In genomic region chr2:223908304-223909047, GRCh38 we compare ENCODE assay signal across 20 cellular contexts. TPM values are rescaled to one million over a fixed set of nuclear protein-coding genes. Genes with fewer than 3 reads are reported as not detected.
DNase-seq lines count a peak whose midpoint lies in the region; ATAC-seq and TF ChIP-seq lines count a peak whose summit lies in the region.
"Had no signal": no experiment of that assay in that cellular context is flagged by ENCODE, and none has a peak within 500 bp of the region (broad histone marks: within the 10 kb centered on the region; RNA-seq: fewer than 3 reads in every experiment).

No MANE protein-coding gene starts in this region.

- H3K36me3 ChIP-seq in GM23338 (ENCODE audit: insufficient read depth) (peaks cover 9% of the 10 kb centered on the region), endodermal cell (ENCODE audit: control insufficient read depth, insufficient read depth, low read length) (peaks cover 52% of the 10 kb centered on the region), neutrophil (peaks cover 12% of the 10 kb centered on the region), SJCRH30 (peaks cover 24% of the 10 kb centered on the region)

- H2AFZ ChIP-seq in GM23338: no peak overlapping the region

- peak overlapping the region; percentile 50; the same call in 1 of the 2 replicates for H3K27ac ChIP-seq in GM23338 (ENCODE audit: low read depth)
- no peak overlapping the region for H3K27ac ChIP-seq in endodermal cell (ENCODE audit: low read depth, low read length)
- peak overlapping the region; percentile 39 for H3K27ac ChIP-seq in neutrophil
- H3K27ac ChIP-seq in SJCRH30: no peak overlapping the region
- H3K27ac ChIP-seq: 22Rv1, adrenal gland, BLaER1, HL-60 had no signal

- H3K4me3 Mint-ChIP-seq in GM23338: no peak overlapping the region
- H3K4me3 Mint-ChIP-seq in endodermal cell: peak overlapping the region; percentile 9

- H3K9me2 ChIP-seq in GM23338 (ENCODE audit: insufficient read depth): no peaks in the 10 kb centered on the region

- H3K27ac Mint-ChIP-seq in GM23338: peak overlapping the region; percentile 17; the same call in 1 of the 2 replicates
- peak overlapping the region; percentile 89 for H3K27ac Mint-ChIP-seq in endodermal cell

- H3K4me2 ChIP-seq in GM23338: no peak overlapping the region

- H3K9me3 Mint-ChIP-seq in GM23338 (no peaks in the 10 kb centered on the region), endodermal cell (no peaks in the 10 kb centered on the region)

- peak; percentile 17 for DNase-seq in DMS53 (lab: John Stamatoyannopoulos, UW)
- DNase-seq in DMS53 treated with DMSO at 0.1 percent for 48 hours (lab: John Stamatoyannopoulos, UW; ENCODE audit: unreplicated experiment): no peak
- no peak for DNase-seq in GM23338 (ENCODE audit: low spot score)
- DNase-seq in endodermal cell: no peak
- DNase-seq in SJCRH30: no peak
- DNase-seq: adrenal gland; caudate nucleus; midbrain; NCI-H1048; NCI-H526 treated with DMSO at 0.1 percent for 48 hours; SIG-M5; stimulated activated CD4-positive, alpha-beta T cell treated with anti-CD3 and anti-CD28 coated beads, Interleukin-2, amount 100 ng/mL, for 48 hours; T-helper 2 cell had no signal

- ATAC-seq in GM23338: peak; percentile 34; the same call in 2 of the 3 replicates
- ATAC-seq in HG03571 (IDR thresholded peaks at IDR 0.05; ENCODE audit: unreplicated experiment): no peak
- ATAC-seq in GM18858 (IDR thresholded peaks at IDR 0.05; ENCODE audit: unreplicated experiment): no peak
- ATAC-seq: activated CD4-positive, CD25-positive, alpha-beta regulatory T cell treated with anti-CD3 and anti-CD28 coated beads, Interleukin-2, amount 50 U/mL, for 24 hours had no signal

- peaks cover 27% of the 10 kb centered on the region for H4K20me1 ChIP-seq in GM23338 (replicated peaks; ENCODE audit: insufficient read depth)

- TF ChIP-seq CTCF in GM23338 (conservative IDR thresholded peaks at IDR 0.05; ENCODE audit: low read depth in 2 of 2) (no peak), endodermal cell (conservative IDR thresholded peaks at IDR 0.05) (no peak), neutrophil (IDR thresholded peaks at IDR 0.05) (no peak)

- H3K27me3 Mint-ChIP-seq in GM23338 (ENCODE audit: insufficient read depth, low read depth, poor library complexity) (no peaks in the 10 kb centered on the region), endodermal cell (ENCODE audit: insufficient read depth) (no peaks in the 10 kb centered on the region)

- H3K4me1 Mint-ChIP-seq in GM23338: peaks cover 16% of the 10 kb centered on the region
- peaks cover 22% of the 10 kb centered on the region for H3K4me1 Mint-ChIP-seq in endodermal cell

- no peak overlapping the region for H3K4me3 ChIP-seq in GM23338
- peak overlapping the region; percentile 37 for H3K4me3 ChIP-seq in endodermal cell (ENCODE audit: low read length)
- no peak overlapping the region for H3K4me3 ChIP-seq in neutrophil (ENCODE audit: low read depth in 1 of 2, low read length in 1 of 2)
- H3K4me3 ChIP-seq in SJCRH30: no peak overlapping the region
- H3K4me3 ChIP-seq: adrenal gland, BLaER1 had no signal

- peak overlapping the region; percentile 26 for H3K9ac ChIP-seq in endodermal cell (ENCODE audit: extremely low read depth, low read length, poor library complexity, severe bottlenecking)
- H3K9ac ChIP-seq: BLaER1 had no signal

- no peaks in the 10 kb centered on the region for H3K9me3 ChIP-seq in endodermal cell (ENCODE audit: control insufficient read depth, low read length)
- H3K9me3 ChIP-seq in neutrophil: no peaks in the 10 kb centered on the region
- no peaks in the 10 kb centered on the region for H3K9me3 ChIP-seq in SJCRH30 (replicated peaks)
- H3K9me3 ChIP-seq: adrenal gland, BLaER1 had no signal

- H3K4me1 ChIP-seq in GM23338 (ENCODE audit: insufficient read depth) (peaks cover 11% of the 10 kb centered on the region), endodermal cell (ENCODE audit: control insufficient read depth, insufficient read depth, low read length) (peaks cover 12% of the 10 kb centered on the region), neutrophil (ENCODE audit: control insufficient read depth in 1 of 2, insufficient read depth in 1 of 2, low read depth in 1 of 2, low read length in 1 of 2) (peaks cover 5 to 14% of the 10 kb centered on the region in 2 experiments), SJCRH30 (no peaks in the 10 kb centered on the region)

- no peaks in the 10 kb centered on the region for H3F3A ChIP-seq in GM23338 (replicated peaks; ENCODE audit: low read depth)

- H3K79me2 ChIP-seq in GM23338 (replicated peaks; ENCODE audit: insufficient read depth): peaks cover 45% of the 10 kb centered on the region

- H3K27me3 ChIP-seq in GM23338 (ENCODE audit: insufficient read depth) (no peaks in the 10 kb centered on the region), endodermal cell (ENCODE audit: control insufficient read depth, insufficient read depth, low read length, poor library complexity, severe bottlenecking) (no peaks in the 10 kb centered on the region), neutrophil (no peaks in the 10 kb centered on the region), SJCRH30 (no peaks in the 10 kb centered on the region)
- H3K27me3 ChIP-seq: adrenal gland, BLaER1 had no signal

- H3K36me3 Mint-ChIP-seq in GM23338 (ENCODE audit: low read depth): peaks cover 18% of the 10 kb centered on the region; the same call in 2 of the 3 replicates
- H3K36me3 Mint-ChIP-seq in endodermal cell (ENCODE audit: low read depth): peaks cover 29% of the 10 kb centered on the region

- 81 to 82% methylated on average over 7 to 8 of the region's 8 CpGs for WGBS in endodermal cell (ENCODE audit: insufficient coverage in 1 of 2, insufficient read length in 1 of 2), 2 experiments

TF ChIP-seq in GM23338, 12 proteins besides CTCF, POLR2A, EP300 and RAD21 (continues in another document):
- TF ChIP-seq NANOG (IDR thresholded peaks at IDR 0.05; ENCODE audit: borderline replicate concordance) (no peak), EZH2phosphoT487 (IDR thresholded peaks at IDR 0.05; ENCODE audit: unreplicated experiment) (no peak)

RNA-seq across cellular contexts. Expression of gene WDFY1, which starts 36.7 kb away (rescaled TPM):
- total RNA-seq in GM23338 (2014; rRNA removed; shearing (Covaris generic)): 103 and 127 TPM in 2 replicates
- 45.7 and 54.5 TPM in 2 replicates for polyA plus RNA-seq in GM23338 (2016; fragmentation: Nextera tagmentation; extraction: Ambion mirVana)
- 10 to 100 TPM; 61.9 to 69.7 TPM for total RNA-seq in endodermal cell
- polyA plus RNA-seq in endodermal cell (2013, experiment 1 of 2): 49.0 TPM
- 43.4 TPM for polyA plus RNA-seq in endodermal cell (2013, experiment 2 of 2)
- 76.8 and 82.0 TPM in 2 replicates for total RNA-seq in SJCRH30 (2014; rRNA removed; shearing (Covaris generic))

RNA-seq across cellular contexts. Expression of gene MRPL44, which starts 48.8 kb away (rescaled TPM):
- 55.8 and 68.2 TPM in 2 replicates for total RNA-seq in GM23338 (2014; rRNA removed; shearing (Covaris generic))
- 38.4 and 40.4 TPM in 2 replicates for polyA plus RNA-seq in GM23338 (2016; fragmentation: Nextera tagmentation; extraction: Ambion mirVana)
- total RNA-seq in endodermal cell: 10 to 100 TPM; 38.7 to 43.4 TPM
- polyA plus RNA-seq in endodermal cell (2013, experiment 1 of 2): 39.6 TPM
- polyA plus RNA-seq in endodermal cell (2013, experiment 2 of 2): 38.8 TPM
- 55.9 and 58.6 TPM in 2 replicates for total RNA-seq in SJCRH30 (2014; rRNA removed; shearing (Covaris generic))

Comparison
In these comparisons a context has a peak if more than half of its experiments do, and no peak if none do; other contexts are left out.
1. H3K27ac ChIP-seq: peak in GM23338 (single experiment) and neutrophil (single experiment); none in endodermal cell (single experiment) and SJCRH30 (single experiment).